8 cellular contexts compared by ENCODE assay signal in genomic region chr6:42890311-42891198, GRCh38. TPM values are rescaled to one million over a fixed set of nuclear protein-coding genes. Genes with fewer than 3 reads are reported as not detected.
DNase-seq lines count a peak whose midpoint lies in the region; ATAC-seq and TF ChIP-seq lines count a peak whose summit lies in the region.

No MANE protein-coding gene starts in this region.

- WGBS in adipose tissue, 3 donors: 0 to 1% (median 1%) methylated on average over 60 to 63 of the region's 63 CpGs
- 0% methylated on average over 42 to 63 of the region's 63 CpGs for WGBS in heart left ventricle, 4 donors
- WGBS in transverse colon (ENCODE audit: low coverage in 1 of 2), 2 donors: 0% methylated on average over 3 to 62 of the region's 63 CpGs

- H3K27me3 ChIP-seq in heart left ventricle: no peaks in the 10 kb centered on the region
- no peaks in the 10 kb centered on the region for H3K27me3 ChIP-seq in transverse colon

- DNase-seq in GM10266 (ENCODE audit: extremely low spot score): peak; percentile 89
- peak; percentile 92 for DNase-seq in NCI-H1105 treated with DMSO at 0.1 percent for 48 hours (lab: John Stamatoyannopoulos, UW)
- peak; percentile 93 for DNase-seq in SW480 (ENCODE audit: low spot score)
- peak; percentile 94 to 98 (median 94) for DNase-seq in heart left ventricle
- DNase-seq in pons (ENCODE audit: low spot score): peak; percentile 95
- DNase-seq in transverse colon: peak; percentile 95

- intact Hi-C loops in heart left ventricle (cut with DNase I): loop anchor here in 1 of 10 donors (5.0 kb wide), 1 partner anchor 228 kb away; no protein-coding TSS in a partner anchor
- intact Hi-C loops in transverse colon (cut with DNase I; ENCODE audit: low total_unique reads): no loop called here

- no peak for TF ChIP-seq EP300 in transverse colon (IDR thresholded peaks at IDR 0.05; ENCODE audit: low read depth)

- in situ Hi-C loops in transverse colon (cut with MboI; ENCODE audit: low pct_ligation_motif_present in 1 of 4, low pct_unique_long_range_greater_than_20kb in 1 of 4, low sequenced_read_pairs in 3 of 4): loop anchor here in 1 of 4 donors (25.0 kb wide), 1 partner anchor 153 kb away; the partner anchor contains the start of gene TBCC

- H3K4me3 ChIP-seq in heart left ventricle: peak overlapping the region; percentile 72 to 99 (median 88)
- peak overlapping the region; percentile 65 to 86 (median 77) for H3K4me3 ChIP-seq in transverse colon

- no peaks in the 10 kb centered on the region for H3K9me3 ChIP-seq in heart left ventricle
- H3K9me3 ChIP-seq in transverse colon: no peaks in the 10 kb centered on the region

- TF ChIP-seq POLR2A in heart left ventricle (IDR thresholded peaks at IDR 0.05) (peak in 1 of 2 donors; percentile 71), transverse colon (IDR thresholded peaks at IDR 0.05) (peak; percentile 94)

- peak; percentile 89 for ATAC-seq in HG02623 (IDR thresholded peaks at IDR 0.05; ENCODE audit: unreplicated experiment)
- ATAC-seq in heart left ventricle: peak; percentile 97 to 99 (median 98)

- peaks cover 0 to 25% (median 11%) of the 10 kb centered on the region in 12 donors for H3K4me1 ChIP-seq in heart left ventricle
- peaks cover 7 to 16% (median 8%) of the 10 kb centered on the region in 4 donors for H3K4me1 ChIP-seq in transverse colon

- TF ChIP-seq CTCF in GM10266 (IDR thresholded peaks at IDR 0.05; ENCODE audit: control insufficient read depth, insufficient read depth, low read depth, missing control alignments) (no peak), heart left ventricle (IDR thresholded peaks at IDR 0.05) (no peak), transverse colon (IDR thresholded peaks at IDR 0.05) (no peak)

- H3K36me3 ChIP-seq in heart left ventricle (peaks cover 0 to 32% (median 25%) of the 10 kb centered on the region in 9 donors), transverse colon (peaks cover 0 to 7% (median 3%) of the 10 kb centered on the region in 4 donors)

- H3K27ac ChIP-seq in adipose tissue (ENCODE audit: low read depth, low read length) (peak overlapping the region; percentile 17), heart left ventricle (peak overlapping the region; percentile 78 to 97 (median 92)), transverse colon (peak overlapping the region; percentile 93 to 96 (median 93))

RNA-seq across cellular contexts. Expression of gene RPL7L1, which starts 11.1 kb away (rescaled TPM):
- polyA plus RNA-seq in adipose tissue (10 to 100 TPM; 26.1 to 68.6 (median 54.1) TPM), heart left ventricle (10 to 100 TPM; 25.8 to 95.7 TPM)
- total RNA-seq in heart left ventricle (10 to 100 TPM; 39.8 to 71.1 (median 49.2) TPM), transverse colon (10 to 100 TPM; 27.3 to 57.1 (median 43.4) TPM)

RNA-seq across cellular contexts. Expression of gene PTCRA, which starts 25.3 kb away (rescaled TPM):
- under 1 TPM in 1 of 3 donors, not detected in 2; 0.15 TPM for polyA plus RNA-seq in adipose tissue
- total RNA-seq in heart left ventricle: 1 to 10 TPM in 1 of 9 donors, not detected in 8; 1.7 TPM
- not detected for polyA plus RNA-seq in heart left ventricle
- not detected for total RNA-seq in transverse colon

RNA-seq across cellular contexts. Expression of gene CNPY3, which starts 38.7 kb away (rescaled TPM):
- 10 to 100 TPM; 19.9 to 61.0 (median 23.6) TPM for polyA plus RNA-seq in adipose tissue
- 10 to 100 TPM; 14.7 to 44.0 (median 20.6) TPM for total RNA-seq in heart left ventricle
- polyA plus RNA-seq in heart left ventricle: 10 to 100 TPM; 13.8 to 35.7 TPM
- 10 to 100 TPM; 10.3 to 24.4 (median 21.0) TPM for total RNA-seq in transverse colon

Comparison
In these comparisons a context has a peak if more than half of its experiments do, and no peak if none do; other contexts are left out.
1. Peak in every context shown above with its lines: DNase-seq, ATAC-seq, H3K4me3 ChIP-seq and H3K27ac ChIP-seq.
2. H3K27ac ChIP-seq: peak in every context shown above with its lines; median percentile 93 in transverse colon; 92 in heart left ventricle; 17 in adipose tissue.